17 cellular contexts compared by ENCODE assay signal in genomic region chr3:147775816-147776530, GRCh38.
"Had no signal": no experiment of that assay in that cellular context is flagged by ENCODE, and none has a peak within 500 bp of the region (broad histone marks: within the 10 kb centered on the region; RNA-seq: fewer than 3 reads in every experiment).

No MANE protein-coding gene starts in this region.

- H3K27ac ChIP-seq: cardiac muscle cell, lower lobe of right lung, neural progenitor cell, ovary, tibial nerve, uterus had no signal

- H3K4me3 ChIP-seq: cardiac muscle cell, lower lobe of right lung, neural progenitor cell, ovary, tibial nerve, uterus had no signal

- H3K4me1 Mint-ChIP-seq: activated T-helper 17 cell treated with anti-CD3 and anti-CD28 coated beads, Interleukin-2, amount 50 U/mL, for 72 hours; stimulated activated memory B cell treated with anti-CD40 and anti-IgM and Interleukin-4, amounts not matched to agents 10 μg/mL and 1 μg/mL and 100 μg/mL, for 72 hours had no signal

- H2AFZ ChIP-seq: neural progenitor cell had no signal

- H3K36me3 Mint-ChIP-seq: mesothelial cell of epicardium; neural progenitor cell; stimulated activated memory B cell treated with anti-CD40 and anti-IgM and Interleukin-4, amounts not matched to agents 10 μg/mL and 1 μg/mL and 100 μg/mL, for 72 hours had no signal

- H3K27me3 Mint-ChIP-seq: activated T-helper 17 cell treated with anti-CD3 and anti-CD28 coated beads, Interleukin-2, amount 50 U/mL, for 72 hours; stimulated activated memory B cell treated with anti-CD40 and anti-IgM and Interleukin-4, amounts not matched to agents 10 μg/mL and 1 μg/mL and 100 μg/mL, for 72 hours had no signal

- H3K9me3 ChIP-seq: lower lobe of right lung, ovary, tibial nerve, uterus had no signal

- H3K4me3 Mint-ChIP-seq: activated T-helper 17 cell treated with anti-CD3 and anti-CD28 coated beads, Interleukin-2, amount 50 U/mL, for 72 hours; mesothelial cell of epicardium; neural progenitor cell; stimulated activated memory B cell treated with anti-CD40 and anti-IgM and Interleukin-4, amounts not matched to agents 10 μg/mL and 1 μg/mL and 100 μg/mL, for 72 hours; T-helper 2 cell treated with Interferon-gamma antibody and Interleukin-4, amounts not matched to agents 5 μg/mL and 100 μg/mL, for 36 hours had no signal

- H3K9ac ChIP-seq: neural progenitor cell had no signal

- DNase-seq: activated CD4-positive, alpha-beta T cell treated with anti-CD3 and anti-CD28 coated beads, Interleukin-2, amount 50 U/mL, for 1 hour; activated naive CD4-positive, alpha-beta T cell treated with Interleukin-2 at 50 U/mL for 16 hours; aorta; foreskin melanocyte; left cardiac atrium; lower lobe of right lung; ovary; stimulated activated CD4-positive, alpha-beta T cell treated with anti-CD3 and anti-CD28 coated beads, Interleukin-12 subunit alpha, Interleukin-12 subunit beta, amount 100 ng/mL, for 4 hours; substantia nigra; uterus had no signal

- H3K36me3 ChIP-seq: cardiac muscle cell, lower lobe of right lung, neural progenitor cell, ovary, tibial nerve, uterus had no signal

- H3K9me3 Mint-ChIP-seq: activated T-helper 17 cell treated with anti-CD3 and anti-CD28 coated beads, Interleukin-2, amount 50 U/mL, for 72 hours; mesothelial cell of epicardium; stimulated activated memory B cell treated with anti-CD40 and anti-IgM and Interleukin-4, amounts not matched to agents 10 μg/mL and 1 μg/mL and 100 μg/mL, for 72 hours; T-helper 2 cell treated with Interferon-gamma antibody and Interleukin-4, amounts not matched to agents 5 μg/mL and 100 μg/mL, for 36 hours had no signal

- H3K4me2 ChIP-seq: neural progenitor cell had no signal

- H3K27me3 ChIP-seq: cardiac muscle cell, neural progenitor cell, ovary, tibial nerve, uterus had no signal

- H3K4me1 ChIP-seq: lower lobe of right lung, neural progenitor cell, tibial nerve, uterus had no signal

- H3K27ac Mint-ChIP-seq: activated T-helper 17 cell treated with anti-CD3 and anti-CD28 coated beads, Interleukin-2, amount 50 U/mL, for 72 hours; mesothelial cell of epicardium; neural progenitor cell; stimulated activated memory B cell treated with anti-CD40 and anti-IgM and Interleukin-4, amounts not matched to agents 10 μg/mL and 1 μg/mL and 100 μg/mL, for 72 hours; T-helper 2 cell treated with Interferon-gamma antibody and Interleukin-4, amounts not matched to agents 5 μg/mL and 100 μg/mL, for 36 hours had no signal
